Comparison of ENCODE assay signal across 14 cellular contexts in the genomic region with DNA sequence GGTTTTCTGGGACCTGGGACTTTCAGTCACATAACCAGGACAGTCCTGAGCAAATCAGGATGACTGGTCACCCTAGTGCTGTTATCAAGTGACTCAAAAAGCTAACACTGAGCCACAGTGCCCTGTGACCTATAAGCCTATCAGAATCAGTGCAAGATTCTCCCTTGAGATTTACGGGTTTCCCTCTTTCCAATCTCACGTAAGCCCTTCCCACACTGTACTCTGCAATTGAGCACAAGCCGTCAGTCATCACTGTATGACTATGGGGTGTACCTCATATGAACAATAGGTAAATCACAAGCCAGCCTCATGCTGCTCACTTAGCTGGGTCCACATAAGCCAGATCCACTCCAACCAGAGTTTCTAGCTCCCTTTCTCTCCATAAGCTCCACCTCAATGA. TPM values are rescaled to one million over a fixed set of nuclear protein-coding genes. Genes with fewer than 3 reads are reported as not detected.
DNase-seq lines count a peak whose midpoint lies in the region; ATAC-seq and TF ChIP-seq lines count a peak whose summit lies in the region.
"Had no signal": no experiment of that assay in that cellular context is flagged by ENCODE, and none has a peak within 500 bp of the region (broad histone marks: within the 10 kb centered on the region; RNA-seq: fewer than 3 reads in every experiment).

No MANE protein-coding gene starts in this region.

- TF ChIP-seq EP300 in stomach (IDR thresholded peaks at IDR 0.05), result no peak

- TF ChIP-seq CTCF in stomach (IDR thresholded peaks at IDR 0.05) (no peak), right atrium auricular region (IDR thresholded peaks at IDR 0.05) (no peak), WTC11 (IDR thresholded peaks at IDR 0.05) (no peak)

- intact Hi-C loops in stomach (cut with DNase I; ENCODE audit: low total_unique reads), result no loop called here

- TF ChIP-seq POLR2A in stomach (IDR thresholded peaks at IDR 0.05), result no peak

- no peak overlapping the region for H3K27ac Mint-ChIP-seq in activated T-cell treated with anti-CD3 and anti-CD28 coated beads, Interleukin-2, amount 50 U/mL, for 72 hours
- H3K27ac Mint-ChIP-seq in WTC11, result no peak overlapping the region

- H3K27me3 Mint-ChIP-seq in activated T-cell treated with anti-CD3 and anti-CD28 coated beads, Interleukin-2, amount 50 U/mL, for 72 hours (ENCODE audit: low read depth), result peaks cover 16% of the 10 kb centered on the region
- no peaks in the 10 kb centered on the region; the same call in 1 of the 2 replicates for H3K27me3 Mint-ChIP-seq in WTC11 (ENCODE audit: low read depth)

- H3K9me3 Mint-ChIP-seq in activated T-cell treated with anti-CD3 and anti-CD28 coated beads, Interleukin-2, amount 50 U/mL, for 72 hours, result peaks cover 0 to 2% of the 10 kb centered on the region in 2 donors
- H3K9me3 Mint-ChIP-seq in WTC11, result peaks cover 12% of the 10 kb centered on the region

- peak in 1 of 2 donors; percentile 12 for DNase-seq in activated T-cell treated with anti-CD3 and anti-CD28 coated beads, Interleukin-2, amount 50 U/mL, for 72 hours
- DNase-seq in activated T-cell treated with anti-CD3 and anti-CD28 coated beads, Interleukin-2, amount 50 U/mL, for 1 hour, result no peak
- peak; percentile 42 for DNase-seq in stomach
- DNase-seq in retina, result no peak
- DNase-seq in right atrium auricular region (ENCODE audit: low spot score), result no peak
- DNase-seq in WTC11 (ENCODE audit: low spot score), result no peak
- DNase-seq: activated CD4-positive, CD25-positive, alpha-beta regulatory T cell; islet precursor cell; NCI-H146; occipital lobe had no signal

- H3K36me3 ChIP-seq in stomach (no peaks in the 10 kb centered on the region), right atrium auricular region (no peaks in the 10 kb centered on the region)

- H3K4me3 Mint-ChIP-seq in activated T-cell treated with anti-CD3 and anti-CD28 coated beads, Interleukin-2, amount 50 U/mL, for 72 hours, result no peak overlapping the region
- H3K4me3 Mint-ChIP-seq in WTC11, result no peak overlapping the region

- CTCF ChIA-PET in WTC11 (lab: Charles Lee), result interaction anchor here (1.3 kb wide), 1 partner anchor 64 kb away, joined by 3 read pairs; no protein-coding TSS in a partner anchor

- H3K4me3 ChIP-seq in stomach (no peak overlapping the region), right atrium auricular region (no peak overlapping the region)
- H3K4me3 ChIP-seq: A549 had no signal

- H3K9me3 ChIP-seq in stomach (peaks cover 0 to 4% (median under 1%) of the 10 kb centered on the region in 4 donors), right atrium auricular region (peaks cover 4 to 7% of the 10 kb centered on the region in 2 donors)

- H3K4me1 Mint-ChIP-seq in activated T-cell treated with anti-CD3 and anti-CD28 coated beads, Interleukin-2, amount 50 U/mL, for 72 hours (ENCODE audit: low read depth), result peaks cover 8% of the 10 kb centered on the region
- no peaks in the 10 kb centered on the region for H3K4me1 Mint-ChIP-seq in WTC11

- H3K27ac ChIP-seq in stomach (peak overlapping the region; percentile 80 to 90 (median 86)), right atrium auricular region (no peak overlapping the region)
- H3K27ac ChIP-seq: A549 had no signal

- peaks cover 0 to 4% (median 0%) of the 10 kb centered on the region in 4 donors for H3K4me1 ChIP-seq in stomach
- H3K4me1 ChIP-seq in right atrium auricular region, result no peaks in the 10 kb centered on the region
- H3K4me1 ChIP-seq: A549 had no signal

- peak; percentile 76 to 78 for ATAC-seq in activated T-cell treated with anti-CD3 and anti-CD28 coated beads, Interleukin-2, amount 50 U/mL, for 72 hours (replicated peaks in 1 of 2)
- ATAC-seq in GM21825 (IDR thresholded peaks at IDR 0.05; ENCODE audit: unreplicated experiment) (peak; percentile 65), HG03342 (IDR thresholded peaks at IDR 0.05; ENCODE audit: unreplicated experiment) (peak; percentile 67), WTC11 (no peak)

- no peaks in the 10 kb centered on the region for H3K36me3 Mint-ChIP-seq in activated T-cell treated with anti-CD3 and anti-CD28 coated beads, Interleukin-2, amount 50 U/mL, for 72 hours (ENCODE audit: insufficient read depth in 2 of 2)
- 0 out of 2 replicates have a peak, but pooled peaks cover 1% of the 10 kb centered on the region for H3K36me3 Mint-ChIP-seq in WTC11

- H3K27me3 ChIP-seq in stomach (no peaks in the 10 kb centered on the region), right atrium auricular region (no peaks in the 10 kb centered on the region)

- WGBS in stomach, 5 donors, result 22 to 53% (median 44%) methylated on average over 3 of the region's 3 CpGs

- POLR2A ChIA-PET in WTC11 (lab: Charles Lee), result interaction anchor here (0.7 kb wide), 1 partner anchor 375 kb away, joined by 3 read pairs; no protein-coding TSS in a partner anchor

TF ChIP-seq in WTC11, 78 proteins besides CTCF, POLR2A, EP300 and RAD21 (continues in another document):
- TF ChIP-seq CBFB (CRISPR knock-in tag; IDR thresholded peaks at IDR 0.05; ENCODE audit: low read depth), result no peak
- TF ChIP-seq, protein P1, sequence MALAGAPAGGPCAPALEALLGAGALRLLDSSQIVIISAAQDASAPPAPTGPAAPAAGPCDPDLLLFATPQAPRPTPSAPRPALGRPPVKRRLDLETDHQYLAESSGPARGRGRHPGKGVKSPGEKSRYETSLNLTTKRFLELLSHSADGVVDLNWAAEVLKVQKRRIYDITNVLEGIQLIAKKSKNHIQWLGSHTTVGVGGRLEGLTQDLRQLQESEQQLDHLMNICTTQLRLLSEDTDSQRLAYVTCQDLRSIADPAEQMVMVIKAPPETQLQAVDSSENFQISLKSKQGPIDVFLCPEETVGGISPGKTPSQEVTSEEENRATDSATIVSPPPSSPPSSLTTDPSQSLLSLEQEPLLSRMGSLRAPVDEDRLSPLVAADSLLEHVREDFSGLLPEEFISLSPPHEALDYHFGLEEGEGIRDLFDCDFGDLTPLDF (CRISPR knock-in tag; IDR thresholded peaks at IDR 0.05), result no peak
- TF ChIP-seq JAZF1 (CRISPR knock-in tag; IDR thresholded peaks at IDR 0.05), result no peak
- TF ChIP-seq, protein P2, sequence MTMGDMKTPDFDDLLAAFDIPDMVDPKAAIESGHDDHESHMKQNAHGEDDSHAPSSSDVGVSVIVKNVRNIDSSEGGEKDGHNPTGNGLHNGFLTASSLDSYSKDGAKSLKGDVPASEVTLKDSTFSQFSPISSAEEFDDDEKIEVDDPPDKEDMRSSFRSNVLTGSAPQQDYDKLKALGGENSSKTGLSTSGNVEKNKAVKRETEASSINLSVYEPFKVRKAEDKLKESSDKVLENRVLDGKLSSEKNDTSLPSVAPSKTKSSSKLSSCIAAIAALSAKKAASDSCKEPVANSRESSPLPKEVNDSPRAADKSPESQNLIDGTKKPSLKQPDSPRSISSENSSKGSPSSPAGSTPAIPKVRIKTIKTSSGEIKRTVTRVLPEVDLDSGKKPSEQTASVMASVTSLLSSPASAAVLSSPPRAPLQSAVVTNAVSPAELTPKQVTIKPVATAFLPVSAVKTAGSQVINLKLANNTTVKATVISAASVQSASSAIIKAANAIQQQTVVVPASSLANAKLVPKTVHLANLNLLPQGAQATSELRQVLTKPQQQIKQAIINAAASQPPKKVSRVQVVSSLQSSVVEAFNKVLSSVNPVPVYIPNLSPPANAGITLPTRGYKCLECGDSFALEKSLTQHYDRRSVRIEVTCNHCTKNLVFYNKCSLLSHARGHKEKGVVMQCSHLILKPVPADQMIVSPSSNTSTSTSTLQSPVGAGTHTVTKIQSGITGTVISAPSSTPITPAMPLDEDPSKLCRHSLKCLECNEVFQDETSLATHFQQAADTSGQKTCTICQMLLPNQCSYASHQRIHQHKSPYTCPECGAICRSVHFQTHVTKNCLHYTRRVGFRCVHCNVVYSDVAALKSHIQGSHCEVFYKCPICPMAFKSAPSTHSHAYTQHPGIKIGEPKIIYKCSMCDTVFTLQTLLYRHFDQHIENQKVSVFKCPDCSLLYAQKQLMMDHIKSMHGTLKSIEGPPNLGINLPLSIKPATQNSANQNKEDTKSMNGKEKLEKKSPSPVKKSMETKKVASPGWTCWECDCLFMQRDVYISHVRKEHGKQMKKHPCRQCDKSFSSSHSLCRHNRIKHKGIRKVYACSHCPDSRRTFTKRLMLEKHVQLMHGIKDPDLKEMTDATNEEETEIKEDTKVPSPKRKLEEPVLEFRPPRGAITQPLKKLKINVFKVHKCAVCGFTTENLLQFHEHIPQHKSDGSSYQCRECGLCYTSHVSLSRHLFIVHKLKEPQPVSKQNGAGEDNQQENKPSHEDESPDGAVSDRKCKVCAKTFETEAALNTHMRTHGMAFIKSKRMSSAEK (CRISPR knock-in tag; IDR thresholded peaks at IDR 0.05; ENCODE audit: borderline replicate concordance), result no peak
- no peak for TF ChIP-seq NFYB (CRISPR knock-in tag; conservative IDR thresholded peaks at IDR 0.05; ENCODE audit: low read depth)
- no peak for TF ChIP-seq MYBL2 (CRISPR knock-in tag; IDR thresholded peaks at IDR 0.05)
- TF ChIP-seq, protein P3, sequence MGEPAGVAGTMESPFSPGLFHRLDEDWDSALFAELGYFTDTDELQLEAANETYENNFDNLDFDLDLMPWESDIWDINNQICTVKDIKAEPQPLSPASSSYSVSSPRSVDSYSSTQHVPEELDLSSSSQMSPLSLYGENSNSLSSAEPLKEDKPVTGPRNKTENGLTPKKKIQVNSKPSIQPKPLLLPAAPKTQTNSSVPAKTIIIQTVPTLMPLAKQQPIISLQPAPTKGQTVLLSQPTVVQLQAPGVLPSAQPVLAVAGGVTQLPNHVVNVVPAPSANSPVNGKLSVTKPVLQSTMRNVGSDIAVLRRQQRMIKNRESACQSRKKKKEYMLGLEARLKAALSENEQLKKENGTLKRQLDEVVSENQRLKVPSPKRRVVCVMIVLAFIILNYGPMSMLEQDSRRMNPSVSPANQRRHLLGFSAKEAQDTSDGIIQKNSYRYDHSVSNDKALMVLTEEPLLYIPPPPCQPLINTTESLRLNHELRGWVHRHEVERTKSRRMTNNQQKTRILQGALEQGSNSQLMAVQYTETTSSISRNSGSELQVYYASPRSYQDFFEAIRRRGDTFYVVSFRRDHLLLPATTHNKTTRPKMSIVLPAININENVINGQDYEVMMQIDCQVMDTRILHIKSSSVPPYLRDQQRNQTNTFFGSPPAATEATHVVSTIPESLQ (CRISPR knock-in tag; IDR thresholded peaks at IDR 0.05), result no peak
- TF ChIP-seq ZNF423 (CRISPR knock-in tag; IDR thresholded peaks at IDR 0.05), result no peak

RNA-seq across cellular contexts. Expression of a gene that starts 21.0 kb away (rescaled TPM):
- total RNA-seq in activated T-cell treated with anti-CD3 and anti-CD28 coated beads, Interleukin-2, amount 50 U/mL, for 72 hours, result not detected
- total RNA-seq in stomach, result 1,000 to 10,000 TPM in 1 of 5 donors, 100 to 1,000 TPM in 2, 1 to 10 TPM in 2; 1.4 to 1,096 (median 161) TPM
- polyA plus RNA-seq in stomach, result 100 to 1,000 TPM; 128 to 441 (median 211) TPM
- 10 to 100 TPM in 1 of 2 donors, under 1 TPM in 1; 0.12 to 21.0 TPM for total RNA-seq in right atrium auricular region
- total RNA-seq in WTC11 (2021), result 0.13 to 0.23 TPM (median 0.16 TPM) in 3 replicates
- total RNA-seq: occipital lobe, urinary bladder had no signal
- polyA plus RNA-seq: A549, urinary bladder had no signal

Comparison
In these comparisons a context has a peak if more than half of its experiments do, and no peak if none do; other contexts are left out.
1. H3K27ac ChIP-seq: peak in stomach (5 of 5); none in right atrium auricular region (0 of 2).